ENCODE assay signal across 10 cellular contexts in the genomic region with DNA sequence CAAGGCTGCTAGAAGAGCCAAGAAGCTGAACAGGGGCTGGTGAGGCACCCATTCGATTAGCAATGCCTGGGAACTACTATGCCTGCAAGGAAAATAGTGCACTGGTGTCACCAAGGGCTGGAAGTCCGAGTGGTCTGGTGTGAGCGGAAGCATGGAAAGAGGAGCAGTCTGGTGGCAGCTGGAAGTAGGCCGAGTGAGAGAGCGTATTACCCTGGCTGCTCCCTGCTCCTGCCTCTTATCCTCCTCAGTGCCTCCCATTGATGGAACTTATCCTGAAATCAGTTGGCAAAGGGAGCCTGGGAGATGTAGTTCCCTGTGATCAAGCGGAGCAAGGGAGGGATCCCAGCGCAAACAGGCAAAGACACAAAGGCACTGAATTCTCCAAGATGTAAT. TPM values are rescaled to one million over a fixed set of nuclear protein-coding genes. Genes with fewer than 3 reads are reported as not detected.
A peak's percentile ranks its signal among the peaks of the same experiment; 100 is the strongest.
DNase-seq lines count a peak whose midpoint lies in the region; ATAC-seq, FAIRE-seq and TF ChIP-seq lines count a peak whose summit lies in the region.
"Had no signal": no experiment of that assay in that cellular context is flagged by ENCODE, and none has a peak within 500 bp of the region (broad histone marks: within the 10 kb centered on the region; RNA-seq: fewer than 3 reads in every experiment).

No MANE protein-coding gene starts in this region.

- ATAC-seq in HG03378 (IDR thresholded peaks at IDR 0.05; ENCODE audit: unreplicated experiment): no peak

- peak overlapping the region; percentile 55 for H3K27ac Mint-ChIP-seq in astrocyte (ENCODE audit: unreplicated experiment)
- no peak overlapping the region for H3K27ac Mint-ChIP-seq in mesothelial cell of epicardium

- no CpG with 5 or more reads among the region's 7 CpGs for WGBS in mesendoderm (ENCODE audit: extremely low coverage, insufficient coverage, low lambda C conversion rate)

- H3K27me3 ChIP-seq in A673 (replicated peaks; ENCODE audit: insufficient read depth, low read depth, low read length, poor library complexity) (no peaks in the 10 kb centered on the region), HUES6 (ENCODE audit: control insufficient read depth, insufficient read depth, low read length) (no peaks in the 10 kb centered on the region), astrocyte (ENCODE audit: insufficient read depth, low read length) (no peaks in the 10 kb centered on the region), mesendoderm (ENCODE audit: insufficient read depth, low read length, poor library complexity) (no peaks in the 10 kb centered on the region)
- H3K27me3 ChIP-seq: heart right ventricle had no signal

- H3K36me3 Mint-ChIP-seq in astrocyte (ENCODE audit: low read depth, unreplicated experiment) (peaks cover 2% of the 10 kb centered on the region), mesothelial cell of epicardium (no peaks in the 10 kb centered on the region)

- in situ Hi-C loops in ACHN (cut with HindIII; ENCODE audit: low pct_ligation_motif_present, low pct_unique_long_range_greater_than_20kb, low sequenced_read_pairs): no loop called here

- H3K79me1 ChIP-seq in mesendoderm (ENCODE audit: low read length): peaks cover 2% of the 10 kb centered on the region

- POLR2A ChIA-PET in A673 (lab: Charles Lee; ENCODE audit: low non-redundant PET): interaction anchor here (1.0 kb wide), 1 partner anchor 10 kb away, joined by 10 read pairs; the partner anchor contains the start of gene SMAP2

- no peak overlapping the region for H3K23ac ChIP-seq in mesendoderm (ENCODE audit: low read length)

- peak overlapping the region; percentile 15 for H3K4me3 ChIP-seq in A673 (ENCODE audit: low read depth, low read length, poor library complexity, severe bottlenecking)
- H3K4me3 ChIP-seq in HUES6 (ENCODE audit: low read depth, low read length): 0 out of 2 replicates have a peak overlapping the region, but pooled peaks have one; percentile 1
- no peak overlapping the region for H3K4me3 ChIP-seq in astrocyte (ENCODE audit: insufficient read depth, low read depth, low read length)
- H3K4me3 ChIP-seq in mesendoderm (ENCODE audit: low read length): no peak overlapping the region

- FAIRE-seq in astrocyte (lab: Jason Lieb, UNC): no peak
- FAIRE-seq: G401.6 had no signal

- no peak overlapping the region for H2BK15ac ChIP-seq in mesendoderm (replicated peaks; ENCODE audit: low read depth)

- no peaks in the 10 kb centered on the region for H3K27me3 Mint-ChIP-seq in astrocyte (ENCODE audit: low read depth, unreplicated experiment)
- no peaks in the 10 kb centered on the region for H3K27me3 Mint-ChIP-seq in mesothelial cell of epicardium (ENCODE audit: low read depth)

- H3K4me2 ChIP-seq in astrocyte (ENCODE audit: low read length): peak overlapping the region; percentile 56
- H3K4me2 ChIP-seq in mesendoderm (ENCODE audit: low read length): no peak overlapping the region

- no peak overlapping the region for H3K9ac ChIP-seq in HUES6 (ENCODE audit: low read length)
- peak overlapping the region; percentile 45 for H3K9ac ChIP-seq in astrocyte (ENCODE audit: low read length)
- no peak overlapping the region for H3K9ac ChIP-seq in mesendoderm (ENCODE audit: low read length)

- H3K4me1 ChIP-seq in A673 (ENCODE audit: insufficient read depth, low read length, poor library complexity, severe bottlenecking) (peaks cover 87% of the 10 kb centered on the region), HUES6 (ENCODE audit: control insufficient read depth, insufficient read depth, low read length) (peaks cover 3% of the 10 kb centered on the region), astrocyte (ENCODE audit: insufficient read depth, low read length) (peaks cover 10% of the 10 kb centered on the region), mesendoderm (ENCODE audit: control insufficient read depth, low read depth, low read length) (no peaks in the 10 kb centered on the region)

- no peak overlapping the region for H2BK120ac ChIP-seq in mesendoderm (ENCODE audit: low read depth, low read length)

- H3K9me3 ChIP-seq in A673 (ENCODE audit: low read depth, low read length, poor library complexity, severe bottlenecking) (no peaks in the 10 kb centered on the region), HUES6 (ENCODE audit: control insufficient read depth, insufficient read depth, low read depth, low read length) (no peaks in the 10 kb centered on the region), astrocyte (ENCODE audit: insufficient read depth, low read depth, low read length) (no peaks in the 10 kb centered on the region)
- H3K9me3 ChIP-seq: heart right ventricle had no signal

- no peaks in the 10 kb centered on the region for H3K36me3 ChIP-seq in A673 (ENCODE audit: insufficient read depth, low read length, poor library complexity, severe bottlenecking)
- H3K36me3 ChIP-seq in HUES6 (ENCODE audit: control insufficient read depth, insufficient read depth, low read length): no peaks in the 10 kb centered on the region
- H3K36me3 ChIP-seq in astrocyte (ENCODE audit: insufficient read depth, low read length): no peaks in the 10 kb centered on the region
- no peaks in the 10 kb centered on the region for H3K36me3 ChIP-seq in mesendoderm (ENCODE audit: control insufficient read depth, insufficient read depth, low read length)

- no peak for TF ChIP-seq CTCF in A673 (conservative IDR thresholded peaks at IDR 0.05; ENCODE audit: low read depth, low read length)
- TF ChIP-seq CTCF in astrocyte (IDR thresholded peaks at IDR 0.05; ENCODE audit: insufficient read depth, low read depth, low read length): no peak
- TF ChIP-seq CTCF in mesothelial cell of epicardium (IDR thresholded peaks at IDR 0.05; ENCODE audit: unreplicated experiment): no peak

- H2AK5ac ChIP-seq in mesendoderm (ENCODE audit: low read length): no peak overlapping the region

- intact Hi-C loops in A673 (cut with micrococcal nuclease; ENCODE audit: unreplicated experiment): no loop called here

- DNase-seq in A673 (ENCODE audit: low spot score) (peak; percentile 87), astrocyte (ENCODE audit: low read depth) (peak; percentile 37), mesendoderm (peak; percentile 79), ACHN (no peak), NCI-H510A (lab: John Stamatoyannopoulos, UW) (no peak), mesothelial cell of epicardium (ENCODE audit: low spot score in 2 of 2, unreplicated experiment in 2 of 2) (no peak)
- DNase-seq: heart right ventricle had no signal

- no peaks in the 10 kb centered on the region for H3K9me3 Mint-ChIP-seq in astrocyte (ENCODE audit: unreplicated experiment)
- no peaks in the 10 kb centered on the region for H3K9me3 Mint-ChIP-seq in mesothelial cell of epicardium

- no peak overlapping the region for H3K4ac ChIP-seq in mesendoderm (ENCODE audit: low read depth, low read length)

- H3K79me2 ChIP-seq in astrocyte (ENCODE audit: insufficient read depth, low read length) (peaks cover 69% of the 10 kb centered on the region), mesendoderm (ENCODE audit: control insufficient read depth, insufficient read depth, low read length) (no peaks in the 10 kb centered on the region)

- no peak overlapping the region for H4K8ac ChIP-seq in mesendoderm (ENCODE audit: low read depth, low read length)

- H2BK5ac ChIP-seq in mesendoderm (ENCODE audit: low read length): no peak overlapping the region

- CTCF ChIA-PET in A673 (lab: Charles Lee): no interaction called here

- no peak overlapping the region for H2AFZ ChIP-seq in astrocyte (ENCODE audit: low read depth, low read length)

- no peak overlapping the region for H4K5ac ChIP-seq in mesendoderm (ENCODE audit: low read length)

- H3K27ac ChIP-seq in A673 (ENCODE audit: low read depth, low read length, poor library complexity, severe bottlenecking): peak overlapping the region; percentile 93
- H3K27ac ChIP-seq in HUES6 (ENCODE audit: low read depth, low read length): no peak overlapping the region
- H3K27ac ChIP-seq in astrocyte (ENCODE audit: low read depth, low read length): peak overlapping the region; percentile 36
- no peak overlapping the region for H3K27ac ChIP-seq in mesendoderm (ENCODE audit: low read depth, low read length)

- TSS peak; percentile 93 for BruUV-seq in A673 (replicated peaks; lab: Mats Ljungman, UMichigan)

- H4K20me1 ChIP-seq in astrocyte (ENCODE audit: insufficient read depth, low read length): peaks cover 49% of the 10 kb centered on the region

- H3K56ac ChIP-seq in mesendoderm (ENCODE audit: low read length): no peak overlapping the region

- H3K4me3 Mint-ChIP-seq in astrocyte (ENCODE audit: unreplicated experiment): no peak overlapping the region
- no peak overlapping the region for H3K4me3 Mint-ChIP-seq in mesothelial cell of epicardium

- H3K4me1 Mint-ChIP-seq in astrocyte (ENCODE audit: low read depth, unreplicated experiment) (peaks cover 39% of the 10 kb centered on the region), mesothelial cell of epicardium (peaks cover 22% of the 10 kb centered on the region)

- H3K18ac ChIP-seq in mesendoderm (ENCODE audit: low read length): no peak overlapping the region

RNA-seq across cellular contexts. Expression of gene SMAP2, which starts 9.6 kb away (rescaled TPM):
- total RNA-seq in A673 (2021): 52.0 and 58.5 TPM in 2 replicates
- 16.8 and 18.3 TPM in 2 replicates for total RNA-seq in astrocyte
- polyA plus RNA-seq in mesendoderm (2013, experiment 1 of 2): 7.1 TPM
- polyA plus RNA-seq in mesendoderm (2013, experiment 2 of 2): 7.3 TPM
- 10.9 to 12.4 TPM (median 12.0 TPM) in 3 replicates for total RNA-seq in mesothelial cell of epicardium

Comparison
In these comparisons a context has a peak if more than half of its experiments do, and no peak if none do; other contexts are left out.
1. DNase-seq: peak in A673 (single experiment), astrocyte (single experiment) and mesendoderm (single experiment); none in ACHN (single experiment), NCI-H510A (single experiment) and mesothelial cell of epicardium (0 of 2).
2. H3K27ac ChIP-seq: peak in A673 (single experiment) and astrocyte (single experiment); none in HUES6 (single experiment) and mesendoderm (single experiment).
3. H3K4me3 ChIP-seq: peak in A673 (single experiment) and HUES6 (single experiment); none in astrocyte (single experiment) and mesendoderm (single experiment).